Comparison of ENCODE assay signal across 9 cellular contexts in the genomic region with DNA sequence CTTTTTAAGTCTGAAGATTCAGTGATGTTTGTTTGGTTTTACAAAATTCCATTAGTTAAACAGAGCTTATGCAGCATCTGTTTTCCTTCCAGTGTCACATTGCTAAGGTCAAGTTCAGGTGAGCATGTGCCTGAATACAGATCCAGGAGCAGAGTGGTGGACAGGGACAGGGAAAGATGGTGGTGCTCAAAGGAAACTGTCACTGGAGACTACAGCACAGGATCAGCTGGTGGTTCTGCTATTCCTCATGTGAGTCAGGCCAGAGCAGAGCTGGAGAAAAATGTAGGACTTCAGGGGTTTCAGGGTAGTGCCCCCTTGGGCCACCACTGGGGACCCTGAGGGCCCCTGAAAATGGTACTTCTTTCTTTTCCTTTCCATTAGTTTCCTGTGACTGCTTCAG.
"Had no signal": no experiment of that assay in that cellular context is flagged by ENCODE, and none has a peak within 500 bp of the region (broad histone marks: within the 10 kb centered on the region; RNA-seq: fewer than 3 reads in every experiment).

No MANE protein-coding gene starts in this region.

- DNase-seq: GM23248, GOT3, H7, H9, HCEC 1CT, HFFc6 had no signal

- ATAC-seq: GM23338, HCT116 had no signal

- H3K4me1 ChIP-seq: HAP-1 had no signal

- H3K27ac ChIP-seq: GM23248 had no signal

- H3K9me3 ChIP-seq: HAP-1 had no signal

- H3K4me3 ChIP-seq: GM23248, GM23338, HAP-1 had no signal

- H3K36me3 ChIP-seq: HAP-1 had no signal
